Comparison of ENCODE assay signal across 10 cellular contexts in the genomic region with DNA sequence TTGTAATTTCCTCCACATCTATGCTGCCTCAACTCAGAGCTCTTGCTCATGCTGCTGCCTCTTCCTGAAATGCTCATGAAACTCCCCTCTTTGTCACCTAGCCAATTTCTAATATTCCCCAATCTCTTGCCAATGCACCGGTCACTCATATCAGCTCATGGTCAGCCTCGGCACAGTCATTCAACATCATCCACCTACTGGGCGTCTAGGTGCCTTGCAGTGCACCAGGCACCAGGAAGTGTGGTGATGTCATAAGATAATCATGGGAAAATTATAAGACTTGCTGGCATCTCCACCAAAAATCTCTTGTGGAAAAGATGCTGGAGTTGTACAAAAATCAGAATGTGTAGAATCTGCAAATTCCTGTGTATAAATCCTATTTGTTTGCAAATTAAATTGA. TPM values are rescaled to one million over a fixed set of nuclear protein-coding genes. Genes with fewer than 3 reads are reported as not detected.
A peak's percentile ranks its signal among the peaks of the same experiment; 100 is the strongest.
DNase-seq lines count a peak whose midpoint lies in the region; ATAC-seq and TF ChIP-seq lines count a peak whose summit lies in the region.
"Had no signal": no experiment of that assay in that cellular context is flagged by ENCODE, and none has a peak within 500 bp of the region (broad histone marks: within the 10 kb centered on the region; RNA-seq: fewer than 3 reads in every experiment).

No MANE protein-coding gene starts in this region.

- 65 to 69% methylated on average over 3 of the region's 3 CpGs for WGBS in heart right ventricle, 2 donors

- intact Hi-C loops in heart right ventricle (cut with DNase I): no loop called here

- no peak for ATAC-seq in heart right ventricle
- ATAC-seq in GM18867 (IDR thresholded peaks at IDR 0.05; ENCODE audit: unreplicated experiment): no peak

- H2AFZ ChIP-seq in ACC112 (ENCODE audit: low read length, unreplicated experiment): no peak overlapping the region

- H3K4me3 ChIP-seq in ACC112 (ENCODE audit: low read depth, low read length) (no peak overlapping the region), heart right ventricle (no peak overlapping the region)

- no peaks in the 10 kb centered on the region for H3K27me3 ChIP-seq in ACC112 (ENCODE audit: insufficient read depth, low read length)
- H3K27me3 ChIP-seq in heart right ventricle: peaks cover 0 to 3% (median 0%) of the 10 kb centered on the region in 7 donors

- DNase-seq in HK-2 (ENCODE audit: unreplicated experiment): peak; percentile 36
- DNase-seq in amniotic stem cell (lab: John Stamatoyannopoulos, UW): peak; percentile 59
- peak; percentile 92 for DNase-seq in iris pigment epithelial cell (ENCODE audit: low read depth)
- DNase-seq in heart right ventricle: no peak
- DNase-seq in HuH-7.5 (ENCODE audit: low spot score): no peak
- DNase-seq in stimulated activated naive CD4-positive, alpha-beta T cell treated with Interleukin-2 at 50 U/mL for 16 hours (lab: John Stamatoyannopoulos, UW): no peak
- DNase-seq: CD4-positive, CD25-positive, alpha-beta regulatory T cell; SHP77 had no signal

- H3K36me3 ChIP-seq in ACC112 (ENCODE audit: insufficient read depth, low read length) (no peaks in the 10 kb centered on the region), heart right ventricle (no peaks in the 10 kb centered on the region)

- no peaks in the 10 kb centered on the region for H3K9me3 ChIP-seq in heart right ventricle

- H3K27ac ChIP-seq in ACC112 (ENCODE audit: low read depth, low read length): peak overlapping the region; percentile 99
- peak overlapping the region in 1 of 10 donors; percentile 61 for H3K27ac ChIP-seq in heart right ventricle

- no peaks in the 10 kb centered on the region for H3K79me2 ChIP-seq in ACC112 (ENCODE audit: control insufficient read depth, insufficient read depth, low read length, unreplicated experiment)

- peaks cover 47% of the 10 kb centered on the region for H3K4me1 ChIP-seq in ACC112 (ENCODE audit: control insufficient read depth, insufficient read depth, low read length, unreplicated experiment)
- H3K4me1 ChIP-seq in heart right ventricle: peaks cover 0 to 15% (median 0%) of the 10 kb centered on the region in 9 donors

- TF ChIP-seq CTCF in heart right ventricle (IDR thresholded peaks at IDR 0.05): peak in 1 of 9 donors; percentile 14

RNA-seq across cellular contexts. Expression of a gene that starts 52.6 kb away (rescaled TPM):
- total RNA-seq in heart right ventricle: under 1 TPM in 9 of 10 donors, not detected in 1; 0.02 to 0.86 (median 0.07) TPM
- under 1 TPM in 1 of 2 donors, not detected in 1; 0.03 TPM for polyA plus RNA-seq in heart right ventricle

Comparison
In these comparisons a context has a peak if more than half of its experiments do, and no peak if none do; other contexts are left out.
1. DNase-seq: peak in HK-2 (single experiment), amniotic stem cell (single experiment) and iris pigment epithelial cell (single experiment); none in heart right ventricle (0 of 2), HuH-7.5 (single experiment) and stimulated activated naive CD4-positive, alpha-beta T cell treated with Interleukin-2 at 50 U/mL for 16 hours (single experiment).